ENCODE assay signal across 9 cellular contexts in the genomic region with DNA sequence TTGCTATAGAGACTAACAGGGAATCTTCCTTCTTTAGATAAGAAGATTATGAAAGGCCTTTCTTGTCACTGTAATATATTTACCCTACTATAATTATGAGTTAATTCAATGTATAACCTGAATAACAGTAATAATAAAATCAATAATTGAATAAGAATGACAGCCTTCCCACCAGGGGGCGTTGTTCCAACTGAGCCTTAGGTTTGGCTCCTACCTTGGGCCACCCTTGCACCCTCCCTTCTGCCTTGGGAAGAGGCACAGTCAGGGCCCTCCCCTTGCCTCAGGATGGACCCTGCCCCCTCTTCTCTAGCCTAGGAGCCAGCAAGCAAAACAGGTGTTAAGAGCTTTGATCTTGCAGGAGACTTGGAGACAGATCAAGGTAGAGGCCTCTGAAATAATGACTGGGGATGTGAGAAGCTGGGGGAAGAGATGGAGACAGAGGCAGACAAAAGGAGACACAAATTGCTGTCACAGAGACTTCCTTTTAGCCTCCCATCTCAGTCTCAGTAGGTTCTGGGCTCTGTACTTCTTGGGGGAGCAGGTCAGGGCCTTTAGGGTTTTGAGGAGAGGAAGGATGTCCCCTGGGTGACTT. TPM values are rescaled to one million over a fixed set of nuclear protein-coding genes. Genes with fewer than 3 reads are reported as not detected.
A peak's percentile ranks its signal among the peaks of the same experiment; 100 is the strongest.
DNase-seq lines count a peak whose midpoint lies in the region; ATAC-seq and TF ChIP-seq lines count a peak whose summit lies in the region.
"Had no signal": no experiment of that assay in that cellular context is flagged by ENCODE, and none has a peak within 500 bp of the region (broad histone marks: within the 10 kb centered on the region; RNA-seq: fewer than 3 reads in every experiment).

No MANE protein-coding gene starts in this region.

- CTCF ChIA-PET in PC-9 (lab: Charles Lee) = interaction anchor here (0.6 to 0.7 kb wide), 3 partner anchors 22 to 460 kb away, joined by 3 to 4 read pairs (median 3); no protein-coding TSS in a partner anchor
- CTCF ChIA-PET in MCF 10A (lab: Yijun Ruan, JAX) = interaction anchor here (0.6 to 2.2 kb wide), 15 partner anchors 8 to 407 kb away, joined by 3 to 19 read pairs (median 4); a partner anchor contains a TSS

- TF ChIP-seq CTCF in GM12864 (IDR thresholded peaks at IDR 0.05; ENCODE audit: low read depth, low read length, missing control alignments) (peak; percentile 56), PC-9 (conservative IDR thresholded peaks at IDR 0.05) (peak; percentile 81), MCF 10A (IDR thresholded peaks at IDR 0.05; ENCODE audit: unreplicated experiment) (peak; percentile 44), psoas muscle (IDR thresholded peaks at IDR 0.05) (peak; percentile 32)

- BruUV-seq in PC-9 (replicated peaks; lab: Mats Ljungman, UMichigan) (no TSS peak), MCF 10A (replicated peaks; lab: Mats Ljungman, UMichigan) (no TSS peak)

- 13 to 21% (median 14%) methylated on average over 1 of the region's 1 CpG for WGBS in psoas muscle, 3 donors

- H3K27ac ChIP-seq in PC-9 (no peak overlapping the region), psoas muscle (no peak overlapping the region)

- H3K4me3 ChIP-seq in GM12864 (ENCODE audit: low read depth, low read length) = no peak overlapping the region
- H3K4me3 ChIP-seq in PC-9 = no peak overlapping the region
- no peak overlapping the region for H3K4me3 ChIP-seq in psoas muscle

- intact Hi-C loops in PC-9 (cut with micrococcal nuclease; ENCODE audit: unreplicated experiment) (no loop called here), MCF 10A (cut with micrococcal nuclease) (loop anchor here (5.0 to 10.0 kb wide), 2 partner anchors 145 to 193 kb away; a partner anchor contains a TSS), psoas muscle (cut with DNase I) (loop anchor here in 1 of 2 donors (5.0 kb wide), 1 partner anchor 175 kb away; no protein-coding TSS in a partner anchor)

- H3K4me1 Mint-ChIP-seq in MCF 10A (ENCODE audit: insufficient read depth, unreplicated experiment) = no peaks in the 10 kb centered on the region

- H3K9me3 ChIP-seq in PC-9 (ENCODE audit: insufficient read depth, low read depth) = no peaks in the 10 kb centered on the region
- no peaks in the 10 kb centered on the region for H3K9me3 ChIP-seq in psoas muscle

- DNase-seq in GM12864 (ENCODE audit: low read depth) (no peak), PC-9 (peak; percentile 14 to 54), MCF 10A (ENCODE audit: unreplicated experiment) (peak; percentile 52), psoas muscle (peak in 1 of 2 donors; percentile 52), pons (ENCODE audit: low spot score) (no peak), COLO829 (ENCODE audit: low spot score) (no peak)

- no peak overlapping the region for H2AFZ ChIP-seq in PC-9

- ATAC-seq in psoas muscle (no peak), HG03354 (IDR thresholded peaks at IDR 0.05; ENCODE audit: poor library complexity, severe bottlenecking, unreplicated experiment) (no peak), GM21786 (IDR thresholded peaks at IDR 0.05; ENCODE audit: unreplicated experiment) (no peak)

- no peak overlapping the region for H3K4me3 Mint-ChIP-seq in MCF 10A (ENCODE audit: unreplicated experiment)

- peaks cover 6% of the 10 kb centered on the region for H3F3A ChIP-seq in PC-9 (ENCODE audit: insufficient read depth, low read depth)

- POLR2A ChIA-PET in PC-9 (lab: Charles Lee; ENCODE audit: unreplicated experiment) (no interaction called here), MCF 10A (lab: Yijun Ruan, JAX) (interaction anchor here (0.6 to 1.0 kb wide), 2 partner anchors 19 to 193 kb away, joined by 3 read pairs; a partner anchor contains a TSS)

- H3K79me2 ChIP-seq in PC-9 (ENCODE audit: low read depth) = no peaks in the 10 kb centered on the region

- no peaks in the 10 kb centered on the region for H3K9me3 Mint-ChIP-seq in MCF 10A (ENCODE audit: unreplicated experiment)

- no peaks in the 10 kb centered on the region for H3K9me2 ChIP-seq in PC-9 (ENCODE audit: insufficient read depth)

- peaks cover 35% of the 10 kb centered on the region for H3K4me1 ChIP-seq in PC-9 (replicated peaks; ENCODE audit: insufficient read depth)
- no peaks in the 10 kb centered on the region for H3K4me1 ChIP-seq in psoas muscle

- peak overlapping the region; percentile 8; the same call in 1 of the 2 replicates for H3K4me2 ChIP-seq in PC-9

- H3K27ac Mint-ChIP-seq in MCF 10A (ENCODE audit: low read depth, unreplicated experiment) = no peak overlapping the region

- H4K20me1 ChIP-seq in PC-9 (ENCODE audit: insufficient read depth) = no peaks in the 10 kb centered on the region

- no peaks in the 10 kb centered on the region for H3K36me3 Mint-ChIP-seq in MCF 10A (ENCODE audit: insufficient read depth, unreplicated experiment)

- H3K36me3 ChIP-seq in PC-9 (ENCODE audit: low read depth) (no peaks in the 10 kb centered on the region), psoas muscle (ENCODE audit: insufficient read depth in 1 of 2, low read depth in 1 of 2) (no peaks in the 10 kb centered on the region)

- no peaks in the 10 kb centered on the region for H3K27me3 Mint-ChIP-seq in MCF 10A (ENCODE audit: insufficient read depth, unreplicated experiment)

- no peaks in the 10 kb centered on the region for H3K27me3 ChIP-seq in PC-9 (ENCODE audit: insufficient read depth, low read depth)
- H3K27me3 ChIP-seq in psoas muscle (ENCODE audit: insufficient read depth in 3 of 3, low read length in 2 of 3) = peaks cover 0 to 26% (median 5%) of the 10 kb centered on the region in 3 donors

RNA-seq across cellular contexts. Expression of a gene that starts 40.1 kb away (rescaled TPM):
- total RNA-seq in PC-9 (2021) = not detected in 2 replicates
- total RNA-seq in MCF 10A (2022) = not detected in 2 replicates
- total RNA-seq in psoas muscle = not detected
- polyA plus RNA-seq in psoas muscle = not detected
- total RNA-seq: T-helper 1 cell treated with Interleukin-12 subunit alpha and Interleukin-12 subunit beta and Interleukin-4 antibody, amounts not matched to agents 30 ng/mL and 1 ng/mL, for 36 hours had no signal

Comparison
In these comparisons a context has a peak if more than half of its experiments do, and no peak if none do; other contexts are left out.
1. DNase-seq: peak in PC-9 (2 of 2) and MCF 10A (single experiment); none in GM12864 (single experiment), pons (single experiment) and COLO829 (single experiment).
2. Peak in every context shown above with its lines, with median percentiles within 50 percentile points of each other: CTCF ChIP-seq.